Comparison of ENCODE assay signal across 22 cellular contexts in the genomic region with DNA sequence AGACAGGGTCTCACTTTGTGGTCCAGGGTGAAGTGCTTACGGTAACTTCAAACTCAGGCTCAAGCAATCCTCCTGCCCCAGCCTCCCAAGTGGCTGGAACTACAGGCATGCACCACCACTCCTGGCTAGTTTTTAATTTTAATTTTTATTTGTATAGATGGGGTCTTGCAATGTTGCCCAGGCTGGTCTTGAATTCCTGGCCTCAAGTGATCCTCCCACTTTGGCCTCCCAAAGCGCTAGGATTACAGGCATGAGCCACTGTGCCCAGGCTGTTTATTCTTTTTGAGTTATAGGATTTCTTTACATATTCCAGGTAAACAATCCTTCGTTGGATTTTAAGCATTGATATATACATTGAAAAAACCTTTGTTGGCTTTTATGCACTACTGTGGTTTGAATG.
"Had no signal": no experiment of that assay in that cellular context is flagged by ENCODE, and none has a peak within 500 bp of the region (broad histone marks: within the 10 kb centered on the region; RNA-seq: fewer than 3 reads in every experiment).

No MANE protein-coding gene starts in this region.

- H3K36me3 ChIP-seq: esophagus muscularis mucosa, gastroesophageal sphincter, heart left ventricle, left lung, lower lobe of right lung had no signal

- FAIRE-seq: colon, endothelial cell of umbilical vein, frontal cortex, islet of Langerhans, keratinocyte had no signal

- H3K9me3 ChIP-seq: esophagus muscularis mucosa, gastroesophageal sphincter, heart left ventricle, left lung, lower lobe of right lung had no signal

- ATAC-seq: foreskin keratinocyte, gastroesophageal sphincter, heart left ventricle, left cardiac atrium, left lung, left ventricle myocardium superior, lower lobe of right lung had no signal

- H2AFZ ChIP-seq: hepatocyte had no signal

- DNase-seq: dermis blood vessel endothelial cell; dorsolateral prefrontal cortex; effector CD4-positive, alpha-beta T cell; effector memory CD4-positive, alpha-beta T cell; foreskin keratinocyte; heart left ventricle; hypothalamus; left cardiac atrium; left lung; left ventricle myocardium superior; lower lobe of right lung; mesenchymal stem cell; midbrain had no signal

- H3K4me3 ChIP-seq: coronary artery, dorsolateral prefrontal cortex, esophagus muscularis mucosa, gastroesophageal sphincter, heart left ventricle, hepatocyte, left lung, lower lobe of right lung had no signal

- H3K4me1 ChIP-seq: foreskin keratinocyte had no signal

- H3K4me2 ChIP-seq: hepatocyte had no signal

- H3K79me2 ChIP-seq: hepatocyte had no signal

- H3K27me3 ChIP-seq: esophagus muscularis mucosa, foreskin keratinocyte, gastroesophageal sphincter, heart left ventricle, hepatocyte, left lung had no signal

- H3K27ac ChIP-seq: coronary artery, dorsolateral prefrontal cortex, esophagus muscularis mucosa, foreskin keratinocyte, gastroesophageal sphincter, heart left ventricle, hepatocyte, left lung, lower lobe of right lung had no signal
